ENCODE assay signal across 18 cellular contexts in genomic region chr20:4483961-4484360, GRCh38.
DNase-seq lines count a peak whose midpoint lies in the region; ATAC-seq, FAIRE-seq and TF ChIP-seq lines count a peak whose summit lies in the region.
"Had no signal": no experiment of that assay in that cellular context is flagged by ENCODE, and none has a peak within 500 bp of the region (broad histone marks: within the 10 kb centered on the region; RNA-seq: fewer than 3 reads in every experiment).

No MANE protein-coding gene starts in this region.

- CTCF ChIA-PET in A673 (lab: Charles Lee), result no interaction called here

- H3K79me2 ChIP-seq in GM23248 (ENCODE audit: insufficient read depth), result no peaks in the 10 kb centered on the region

- FAIRE-seq in frontal cortex (lab: Jason Lieb, UNC), result peak; percentile 24
- FAIRE-seq: A204.1, D721Med, G401.6, GM12891, H1, HepG2 had no signal

- POLR2A ChIA-PET in A673 (lab: Charles Lee; ENCODE audit: low non-redundant PET), result interaction anchor here (0.7 kb wide), 1 partner anchor 102 kb away, joined by 5 read pairs; no protein-coding TSS in a partner anchor

- no peak overlapping the region for H3K9ac ChIP-seq in GM23248

- H3K9me3 ChIP-seq in A673 (ENCODE audit: low read depth, low read length, poor library complexity, severe bottlenecking) (no peaks in the 10 kb centered on the region), GM23248 (ENCODE audit: low read depth) (no peaks in the 10 kb centered on the region), RWPE2 (ENCODE audit: severe bottlenecking) (no peaks in the 10 kb centered on the region), heart right ventricle (no peaks in the 10 kb centered on the region)
- H3K9me3 ChIP-seq: Caco-2 had no signal

- H3K4me3 ChIP-seq in A673 (ENCODE audit: low read depth, low read length, poor library complexity, severe bottlenecking), result no peak overlapping the region
- no peak overlapping the region for H3K4me3 ChIP-seq in GM23248
- no peak overlapping the region for H3K4me3 ChIP-seq in RWPE2 (ENCODE audit: severe bottlenecking)
- H3K4me3 ChIP-seq in heart right ventricle, result no peak overlapping the region

- ATAC-seq in RWPE2 (ENCODE audit: low read depth) (no peak), heart right ventricle (no peak)
- ATAC-seq: HepG2 had no signal

- in situ Hi-C loops in GM23248 (cut with MboI), result no loop called here

- H3K27ac ChIP-seq in A673 (ENCODE audit: low read depth, low read length, poor library complexity, severe bottlenecking) (peak overlapping the region; percentile 99), GM23248 (no peak overlapping the region), RWPE2 (ENCODE audit: poor library complexity, severe bottlenecking) (peak overlapping the region; percentile 21), heart right ventricle (no peak overlapping the region)
- H3K27ac ChIP-seq: C4-2B had no signal

- BruUV-seq in A673 (replicated peaks; lab: Mats Ljungman, UMichigan), result no TSS peak

- peaks cover 12% of the 10 kb centered on the region for H3F3A ChIP-seq in GM23248 (ENCODE audit: insufficient read depth)

- peak overlapping the region; percentile 16 for H3K4me2 ChIP-seq in GM23248 (ENCODE audit: unreplicated experiment)

- no peaks in the 10 kb centered on the region for H3K27me3 ChIP-seq in A673 (replicated peaks; ENCODE audit: insufficient read depth, low read depth, low read length, poor library complexity)
- H3K27me3 ChIP-seq in GM23248 (replicated peaks; ENCODE audit: insufficient read depth), result no peaks in the 10 kb centered on the region
- H3K27me3 ChIP-seq in RWPE2 (ENCODE audit: insufficient read depth, poor library complexity, severe bottlenecking), result no peaks in the 10 kb centered on the region
- H3K27me3 ChIP-seq in heart right ventricle, result peaks cover 0 to 19% (median 6%) of the 10 kb centered on the region in 7 donors

- peaks cover 95% of the 10 kb centered on the region for H3K4me1 ChIP-seq in A673 (ENCODE audit: insufficient read depth, low read length, poor library complexity, severe bottlenecking)
- H3K4me1 ChIP-seq in GM23248 (ENCODE audit: insufficient read depth), result peaks cover 15% of the 10 kb centered on the region
- peaks cover 17% of the 10 kb centered on the region for H3K4me1 ChIP-seq in RWPE2 (ENCODE audit: insufficient read depth, poor library complexity, severe bottlenecking)
- H3K4me1 ChIP-seq in heart right ventricle, result no peaks in the 10 kb centered on the region
- H3K4me1 ChIP-seq: Caco-2 had no signal

- no peaks in the 10 kb centered on the region for H3K9me2 ChIP-seq in GM23248 (ENCODE audit: insufficient read depth)

- H2AFZ ChIP-seq in GM23248, result no peak overlapping the region

- no peaks in the 10 kb centered on the region for H3K36me3 ChIP-seq in A673 (ENCODE audit: insufficient read depth, low read length, poor library complexity, severe bottlenecking)
- no peaks in the 10 kb centered on the region for H3K36me3 ChIP-seq in GM23248 (ENCODE audit: low read depth)
- no peaks in the 10 kb centered on the region for H3K36me3 ChIP-seq in RWPE2 (ENCODE audit: low read depth)
- no peaks in the 10 kb centered on the region for H3K36me3 ChIP-seq in heart right ventricle

- H4K20me1 ChIP-seq in GM23248 (ENCODE audit: insufficient read depth), result no peaks in the 10 kb centered on the region

- DNase-seq in A673 (ENCODE audit: low spot score) (peak; percentile 78), GM23248 (no peak), RWPE2 (ENCODE audit: low spot score) (no peak), frontal cortex (ENCODE audit: low spot score in 2 of 2) (no peak), NCI-H526 (lab: John Stamatoyannopoulos, UW) (no peak), heart right ventricle (no peak)
- DNase-seq in stimulated activated naive CD4-positive, alpha-beta T cell (lab: John Stamatoyannopoulos, UW), result no peak
- DNase-seq: AML-193; Caco-2; CD4-positive, alpha-beta T cell; H9 had no signal

- TF ChIP-seq CTCF in A673 (conservative IDR thresholded peaks at IDR 0.05; ENCODE audit: low read depth, low read length) (no peak), RWPE2 (IDR thresholded peaks at IDR 0.05; ENCODE audit: poor library complexity, severe bottlenecking) (no peak), heart right ventricle (IDR thresholded peaks at IDR 0.05) (no peak)

- intact Hi-C loops in A673 (cut with micrococcal nuclease; ENCODE audit: unreplicated experiment), result loop anchor here (1.0 to 5.0 kb wide), 4 partner anchors 24 to 257 kb away; no protein-coding TSS in a partner anchor
- intact Hi-C loops in heart right ventricle (cut with DNase I), result no loop called here

Comparison
In these comparisons a context has a peak if more than half of its experiments do, and no peak if none do; other contexts are left out.
1. H3K27ac ChIP-seq: peak in A673 (single experiment) and RWPE2 (single experiment); none in GM23248 (single experiment) and heart right ventricle (0 of 10).